In the genomic region with DNA sequence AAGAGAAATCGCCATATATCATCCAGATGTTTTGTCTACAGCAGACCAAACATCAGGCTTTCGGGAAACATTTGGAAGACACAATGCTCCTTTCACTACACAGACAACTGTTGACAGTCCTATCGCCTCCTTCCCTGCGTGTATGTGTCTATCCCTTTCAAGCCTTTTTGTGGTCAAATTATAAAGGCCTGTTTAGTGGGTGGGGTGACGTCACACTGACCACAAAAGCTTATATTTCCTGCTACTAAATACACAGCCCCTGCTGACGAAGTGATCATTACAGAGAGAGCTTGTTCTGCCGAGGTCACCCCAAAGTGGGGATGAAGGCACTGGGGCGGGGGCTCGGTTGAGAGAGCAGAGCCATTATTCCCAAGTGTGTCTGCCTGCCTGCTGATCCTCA, we compare ENCODE assay signal across 8 cellular contexts.
A peak's percentile ranks its signal among the peaks of the same experiment; 100 is the strongest.
DNase-seq lines count a peak whose midpoint lies in the region; ATAC-seq and TF ChIP-seq lines count a peak whose summit lies in the region.

No MANE protein-coding gene starts in this region.

- peaks cover 1% of the 10 kb centered on the region for H3K27me3 Mint-ChIP-seq in activated CD8-positive, alpha-beta T cell treated with anti-CD3 and anti-CD28 coated beads for 36 hours

- peak; percentile 78 for ATAC-seq in activated CD8-positive, alpha-beta T cell treated with anti-CD3 and anti-CD28 coated beads for 36 hours
- ATAC-seq in GM18517 (IDR thresholded peaks at IDR 0.05; ENCODE audit: unreplicated experiment), result no peak

- CTCF ChIA-PET in activated CD8-positive, alpha-beta T cell treated with anti-CD3 and anti-CD28 coated beads for 36 hours (lab: Charles Lee), result interaction anchor here (1.0 kb wide), 1 partner anchor 53 kb away, joined by 3 read pairs; no protein-coding TSS in a partner anchor

- peaks cover 1% of the 10 kb centered on the region for H3K9me3 Mint-ChIP-seq in activated CD8-positive, alpha-beta T cell treated with anti-CD3 and anti-CD28 coated beads for 36 hours

- POLR2A ChIA-PET in activated CD8-positive, alpha-beta T cell treated with anti-CD3 and anti-CD28 coated beads for 36 hours (lab: Charles Lee), result no interaction called here

- H3K4me1 Mint-ChIP-seq in activated CD8-positive, alpha-beta T cell treated with anti-CD3 and anti-CD28 coated beads for 36 hours (ENCODE audit: low read depth), result peaks cover 20% of the 10 kb centered on the region

- intact Hi-C loops in activated CD8-positive, alpha-beta T cell treated with anti-CD3 and anti-CD28 coated beads for 36 hours (cut with micrococcal nuclease), result no loop called here

- TF ChIP-seq CTCF in activated CD8-positive, alpha-beta T cell treated with anti-CD3 and anti-CD28 coated beads for 36 hours (IDR thresholded peaks at IDR 0.05), result no peak

- no peak overlapping the region for H3K27ac Mint-ChIP-seq in activated CD8-positive, alpha-beta T cell treated with anti-CD3 and anti-CD28 coated beads for 36 hours

- H3K4me3 Mint-ChIP-seq in activated CD8-positive, alpha-beta T cell treated with anti-CD3 and anti-CD28 coated beads for 36 hours, result no peak overlapping the region

- no peaks in the 10 kb centered on the region for H3K36me3 Mint-ChIP-seq in activated CD8-positive, alpha-beta T cell treated with anti-CD3 and anti-CD28 coated beads for 36 hours (ENCODE audit: low read depth)

- peak; percentile 83 for DNase-seq in COLO668 (lab: John Stamatoyannopoulos, UW; ENCODE audit: unreplicated experiment)
- DNase-seq in LoVo (ENCODE audit: low spot score), result peak; percentile 67
- DNase-seq in activated CD8-positive, alpha-beta T cell treated with anti-CD3 and anti-CD28 coated beads for 36 hours, result peak; percentile 86
- peak; percentile 98 for DNase-seq in iris pigment epithelial cell (ENCODE audit: low read depth)
- no peak for DNase-seq in NCI-H1694 (lab: John Stamatoyannopoulos, UW)
- DNase-seq in 8988T, result no peak
- no peak for DNase-seq in DMS 273 (lab: John Stamatoyannopoulos, UW; ENCODE audit: unreplicated experiment)

Comparison
In these comparisons a context has a peak if more than half of its experiments do, and no peak if none do; other contexts are left out.
1. DNase-seq: peak in COLO668 (single experiment), LoVo (single experiment), activated CD8-positive, alpha-beta T cell treated with anti-CD3 and anti-CD28 coated beads for 36 hours (single experiment) and iris pigment epithelial cell (single experiment); none in NCI-H1694 (single experiment), 8988T (single experiment) and DMS 273 (single experiment).